ENCODE assay signal across 1 cellular context in the genomic region with DNA sequence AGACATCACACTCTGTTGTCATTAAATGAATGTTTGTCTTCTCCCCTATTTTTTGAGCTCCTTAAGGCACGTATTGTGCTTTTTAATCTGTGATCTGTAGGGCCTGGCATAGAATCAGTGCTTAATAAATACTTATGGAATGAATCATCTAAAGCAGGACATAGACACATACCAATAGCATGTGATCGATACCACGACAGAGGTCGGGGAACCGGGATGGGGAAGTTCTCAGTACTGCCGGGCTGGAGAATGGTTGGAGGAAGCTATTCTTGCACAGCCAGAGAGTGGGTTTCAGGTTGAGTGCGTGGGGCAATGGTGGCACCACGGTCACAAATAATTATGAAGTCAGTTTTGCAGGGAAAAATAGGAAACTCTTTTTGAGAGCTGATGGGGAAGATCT.
TF ChIP-seq lines count a peak whose summit lies in the region.

No MANE protein-coding gene starts in this region.

TF ChIP-seq in SK-N-SH, 30 proteins besides CTCF, POLR2A, EP300 and RAD21 (continued from another document):
- TF ChIP-seq, protein P1, sequence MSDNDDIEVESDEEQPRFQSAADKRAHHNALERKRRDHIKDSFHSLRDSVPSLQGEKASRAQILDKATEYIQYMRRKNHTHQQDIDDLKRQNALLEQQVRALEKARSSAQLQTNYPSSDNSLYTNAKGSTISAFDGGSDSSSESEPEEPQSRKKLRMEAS (IDR thresholded peaks at IDR 0.05; ENCODE audit: low read depth), result no peak
- no peak for TF ChIP-seq GATA2 (CRISPR knock-in tag; IDR thresholded peaks at IDR 0.05)
- TF ChIP-seq TEAD4 (IDR thresholded peaks at IDR 0.05; ENCODE audit: borderline replicate concordance, insufficient read depth), result 0 out of 2 replicates have a peak, but pooled peaks have one; percentile 27
- no peak for TF ChIP-seq RCOR1 (IDR thresholded peaks at IDR 0.05; ENCODE audit: low read length)
- peak; percentile 16; the same call in 1 of the 2 replicates for TF ChIP-seq JUND (IDR thresholded peaks at IDR 0.05)
- TF ChIP-seq, protein P2, sequence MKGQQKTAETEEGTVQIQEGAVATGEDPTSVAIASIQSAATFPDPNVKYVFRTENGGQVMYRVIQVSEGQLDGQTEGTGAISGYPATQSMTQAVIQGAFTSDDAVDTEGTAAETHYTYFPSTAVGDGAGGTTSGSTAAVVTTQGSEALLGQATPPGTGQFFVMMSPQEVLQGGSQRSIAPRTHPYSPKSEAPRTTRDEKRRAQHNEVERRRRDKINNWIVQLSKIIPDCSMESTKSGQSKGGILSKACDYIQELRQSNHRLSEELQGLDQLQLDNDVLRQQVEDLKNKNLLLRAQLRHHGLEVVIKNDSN (IDR thresholded peaks at IDR 0.05; ENCODE audit: borderline replicate concordance, low read depth), result no peak
- TF ChIP-seq, protein P3, sequence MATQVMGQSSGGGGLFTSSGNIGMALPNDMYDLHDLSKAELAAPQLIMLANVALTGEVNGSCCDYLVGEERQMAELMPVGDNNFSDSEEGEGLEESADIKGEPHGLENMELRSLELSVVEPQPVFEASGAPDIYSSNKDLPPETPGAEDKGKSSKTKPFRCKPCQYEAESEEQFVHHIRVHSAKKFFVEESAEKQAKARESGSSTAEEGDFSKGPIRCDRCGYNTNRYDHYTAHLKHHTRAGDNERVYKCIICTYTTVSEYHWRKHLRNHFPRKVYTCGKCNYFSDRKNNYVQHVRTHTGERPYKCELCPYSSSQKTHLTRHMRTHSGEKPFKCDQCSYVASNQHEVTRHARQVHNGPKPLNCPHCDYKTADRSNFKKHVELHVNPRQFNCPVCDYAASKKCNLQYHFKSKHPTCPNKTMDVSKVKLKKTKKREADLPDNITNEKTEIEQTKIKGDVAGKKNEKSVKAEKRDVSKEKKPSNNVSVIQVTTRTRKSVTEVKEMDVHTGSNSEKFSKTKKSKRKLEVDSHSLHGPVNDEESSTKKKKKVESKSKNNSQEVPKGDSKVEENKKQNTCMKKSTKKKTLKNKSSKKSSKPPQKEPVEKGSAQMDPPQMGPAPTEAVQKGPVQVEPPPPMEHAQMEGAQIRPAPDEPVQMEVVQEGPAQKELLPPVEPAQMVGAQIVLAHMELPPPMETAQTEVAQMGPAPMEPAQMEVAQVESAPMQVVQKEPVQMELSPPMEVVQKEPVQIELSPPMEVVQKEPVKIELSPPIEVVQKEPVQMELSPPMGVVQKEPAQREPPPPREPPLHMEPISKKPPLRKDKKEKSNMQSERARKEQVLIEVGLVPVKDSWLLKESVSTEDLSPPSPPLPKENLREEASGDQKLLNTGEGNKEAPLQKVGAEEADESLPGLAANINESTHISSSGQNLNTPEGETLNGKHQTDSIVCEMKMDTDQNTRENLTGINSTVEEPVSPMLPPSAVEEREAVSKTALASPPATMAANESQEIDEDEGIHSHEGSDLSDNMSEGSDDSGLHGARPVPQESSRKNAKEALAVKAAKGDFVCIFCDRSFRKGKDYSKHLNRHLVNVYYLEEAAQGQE (IDR thresholded peaks at IDR 0.05; ENCODE audit: low read depth, low read length), result no peak
- TF ChIP-seq SIN3A (IDR thresholded peaks at IDR 0.05; ENCODE audit: borderline replicate concordance, low read depth, low read length), result no peak
- TF ChIP-seq FOXM1 (IDR thresholded peaks at IDR 0.05; ENCODE audit: low read depth), result no peak
- no peak for TF ChIP-seq CHD2 (IDR thresholded peaks at IDR 0.05; ENCODE audit: low read length, partially characterized antibody)
- no peak for TF ChIP-seq RXRA (IDR thresholded peaks at IDR 0.05; ENCODE audit: borderline replicate concordance, low read depth)
- no peak for TF ChIP-seq FOXJ3 (CRISPR knock-in tag; IDR thresholded peaks at IDR 0.05)
- TF ChIP-seq EZH2phosphoT487 (IDR thresholded peaks at IDR 0.05; ENCODE audit: borderline replicate concordance, low read depth), result no peak
- no peak for TF ChIP-seq MEF2A (IDR thresholded peaks at IDR 0.05; ENCODE audit: borderline replicate concordance, low read depth)
- no peak for TF ChIP-seq NFIC (IDR thresholded peaks at IDR 0.05; ENCODE audit: borderline replicate concordance)
- TF ChIP-seq TAF1 (IDR thresholded peaks at IDR 0.05; ENCODE audit: borderline replicate concordance, low read depth, low read length), result no peak
- TF ChIP-seq, protein P4, sequence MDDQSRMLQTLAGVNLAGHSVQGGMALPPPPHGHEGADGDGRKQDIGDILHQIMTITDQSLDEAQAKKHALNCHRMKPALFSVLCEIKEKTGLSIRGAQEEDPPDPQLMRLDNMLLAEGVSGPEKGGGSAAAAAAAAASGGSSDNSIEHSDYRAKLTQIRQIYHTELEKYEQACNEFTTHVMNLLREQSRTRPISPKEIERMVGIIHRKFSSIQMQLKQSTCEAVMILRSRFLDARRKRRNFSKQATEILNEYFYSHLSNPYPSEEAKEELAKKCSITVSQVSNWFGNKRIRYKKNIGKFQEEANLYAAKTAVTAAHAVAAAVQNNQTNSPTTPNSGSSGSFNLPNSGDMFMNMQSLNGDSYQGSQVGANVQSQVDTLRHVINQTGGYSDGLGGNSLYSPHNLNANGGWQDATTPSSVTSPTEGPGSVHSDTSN (IDR thresholded peaks at IDR 0.05), result no peak
- TF ChIP-seq YY1 (IDR thresholded peaks at IDR 0.05; ENCODE audit: low read depth), result no peak
- TF ChIP-seq, protein P5, sequence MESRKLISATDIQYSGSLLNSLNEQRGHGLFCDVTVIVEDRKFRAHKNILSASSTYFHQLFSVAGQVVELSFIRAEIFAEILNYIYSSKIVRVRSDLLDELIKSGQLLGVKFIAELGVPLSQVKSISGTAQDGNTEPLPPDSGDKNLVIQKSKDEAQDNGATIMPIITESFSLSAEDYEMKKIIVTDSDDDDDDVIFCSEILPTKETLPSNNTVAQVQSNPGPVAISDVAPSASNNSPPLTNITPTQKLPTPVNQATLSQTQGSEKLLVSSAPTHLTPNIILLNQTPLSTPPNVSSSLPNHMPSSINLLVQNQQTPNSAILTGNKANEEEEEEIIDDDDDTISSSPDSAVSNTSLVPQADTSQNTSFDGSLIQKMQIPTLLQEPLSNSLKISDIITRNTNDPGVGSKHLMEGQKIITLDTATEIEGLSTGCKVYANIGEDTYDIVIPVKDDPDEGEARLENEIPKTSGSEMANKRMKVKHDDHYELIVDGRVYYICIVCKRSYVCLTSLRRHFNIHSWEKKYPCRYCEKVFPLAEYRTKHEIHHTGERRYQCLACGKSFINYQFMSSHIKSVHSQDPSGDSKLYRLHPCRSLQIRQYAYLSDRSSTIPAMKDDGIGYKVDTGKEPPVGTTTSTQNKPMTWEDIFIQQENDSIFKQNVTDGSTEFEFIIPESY (IDR thresholded peaks at IDR 0.05; ENCODE audit: borderline replicate concordance, low read depth), result no peak
